Comparison of ENCODE assay signal across 8 cellular contexts in the genomic region with DNA sequence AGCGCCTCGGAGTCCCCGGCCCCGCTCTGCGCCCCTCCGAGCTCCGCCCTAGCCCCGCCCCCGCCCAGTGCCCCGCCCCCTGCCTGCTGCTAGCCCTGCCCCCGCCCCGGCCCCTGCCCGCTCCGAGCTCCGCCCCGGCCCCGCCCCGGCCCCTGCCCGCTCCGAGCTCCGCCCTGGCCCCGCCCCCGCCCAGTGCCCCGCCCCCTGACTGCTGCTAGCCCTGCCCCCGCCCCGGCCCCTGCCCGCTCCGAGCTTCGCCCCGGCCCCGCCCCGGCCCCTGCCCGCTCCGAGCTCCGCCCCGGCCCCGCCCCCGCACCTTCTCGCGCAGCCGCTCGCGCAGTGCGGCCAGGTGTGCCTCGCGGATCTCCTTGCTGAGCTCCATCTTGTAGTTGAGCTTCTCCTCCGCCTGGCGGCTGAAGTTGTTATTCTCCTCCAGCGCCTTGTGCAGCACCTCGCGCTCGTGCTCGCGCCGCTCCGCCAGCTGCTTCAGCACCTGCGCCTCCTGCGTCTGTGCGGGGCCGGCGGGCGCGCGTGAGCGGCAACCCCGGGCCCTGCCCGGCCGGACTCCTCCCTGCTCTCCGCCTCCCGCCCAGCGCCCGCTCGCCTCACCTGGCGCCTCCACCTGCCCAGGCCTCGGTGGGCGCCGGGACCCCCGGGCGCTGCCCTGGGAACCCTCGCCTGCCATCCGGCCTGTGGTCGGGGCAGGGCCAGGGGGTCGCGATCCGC. TPM values are rescaled to one million over a fixed set of nuclear protein-coding genes. Genes with fewer than 3 reads are reported as not detected.
DNase-seq lines count a peak whose midpoint lies in the region; ATAC-seq and TF ChIP-seq lines count a peak whose summit lies in the region.

No MANE protein-coding gene starts in this region.

- H3K4me3 Mint-ChIP-seq in CD14-positive monocyte (peak overlapping the region; percentile 72 to 79), endothelial cell (ENCODE audit: unreplicated experiment) (no peak overlapping the region), mesothelial cell of epicardium (peak overlapping the region; percentile 56)

- intact Hi-C loops in CD14-positive monocyte (cut with micrococcal nuclease) = loop anchor here (1.0 to 5.0 kb wide), 6 partner anchors 15 to 300 kb away; a partner anchor contains a TSS

- H3K4me1 Mint-ChIP-seq in CD14-positive monocyte (peaks cover 33% of the 10 kb centered on the region), endothelial cell (ENCODE audit: unreplicated experiment) (peaks cover 3% of the 10 kb centered on the region), mesothelial cell of epicardium (peaks cover 5% of the 10 kb centered on the region)

- peak; percentile 65 for ATAC-seq in GM19372 (IDR thresholded peaks at IDR 0.05; ENCODE audit: low read depth, unreplicated experiment)
- ATAC-seq in HG03520 (IDR thresholded peaks at IDR 0.05; ENCODE audit: unreplicated experiment) = peak; percentile 67

- TF ChIP-seq CTCF in CD14-positive monocyte (IDR thresholded peaks at IDR 0.05) = peak; percentile 52
- TF ChIP-seq CTCF in endothelial cell (IDR thresholded peaks at IDR 0.05; ENCODE audit: unreplicated experiment) = peak; percentile 51
- TF ChIP-seq CTCF in mesothelial cell of epicardium (IDR thresholded peaks at IDR 0.05; ENCODE audit: unreplicated experiment) = peak; percentile 67

- H3K9me3 Mint-ChIP-seq in CD14-positive monocyte (no peaks in the 10 kb centered on the region), endothelial cell (ENCODE audit: unreplicated experiment) (no peaks in the 10 kb centered on the region), mesothelial cell of epicardium (no peaks in the 10 kb centered on the region)

- DNase-seq in CD14-positive monocyte (ENCODE audit: low spot score) (peak; percentile 84), NK-92 (lab: John Stamatoyannopoulos, UW; ENCODE audit: unreplicated experiment) (peak; percentile 93), endothelial cell (ENCODE audit: low spot score) (peak; percentile 88), mesothelial cell of epicardium (ENCODE audit: low spot score in 2 of 2, unreplicated experiment in 2 of 2) (peak; percentile 88 to 95)
- DNase-seq in activated CD8-positive, alpha-beta memory T cell treated with anti-CD3 and anti-CD28 coated beads, Interleukin-2, amount 50 U/mL, for 1 hour (ENCODE audit: extremely low read depth) = peak; percentile 93
- peak; percentile 95 to 98 for DNase-seq in stimulated activated CD8-positive, alpha-beta memory T cell treated with anti-CD3 and anti-CD28 coated beads, Interleukin-2, amount 100 ng/mL, for 48 hours (ENCODE audit: low read depth in 2 of 2)

- H3K27ac Mint-ChIP-seq in CD14-positive monocyte (peak overlapping the region in 5 of 7 donors; percentile 33 to 79 (median 63)), endothelial cell (ENCODE audit: unreplicated experiment) (no peak overlapping the region), mesothelial cell of epicardium (no peak overlapping the region)

- H3K36me3 Mint-ChIP-seq in CD14-positive monocyte = peaks cover 3 to 5% of the 10 kb centered on the region in 2 donors
- peaks cover 4% of the 10 kb centered on the region for H3K36me3 Mint-ChIP-seq in endothelial cell (ENCODE audit: low read depth, unreplicated experiment)
- H3K36me3 Mint-ChIP-seq in mesothelial cell of epicardium = no peaks in the 10 kb centered on the region

- peaks cover 6 to 18% (median 7%) of the 10 kb centered on the region in 3 donors for H3K27me3 Mint-ChIP-seq in CD14-positive monocyte (ENCODE audit: low read depth in 3 of 3)
- H3K27me3 Mint-ChIP-seq in endothelial cell (ENCODE audit: unreplicated experiment) = peaks cover 9% of the 10 kb centered on the region
- no peaks in the 10 kb centered on the region for H3K27me3 Mint-ChIP-seq in mesothelial cell of epicardium (ENCODE audit: low read depth)

RNA-seq across cellular contexts. Expression of a gene that starts 11.3 kb away (rescaled TPM):
- under 1 TPM; 0.10 to 0.15 TPM for polyA plus RNA-seq in CD14-positive monocyte
- total RNA-seq in endothelial cell (ENCODE audit: unreplicated experiment) = 12.8 TPM
- 29.9 to 34.1 TPM (median 32.1 TPM) in 3 replicates for total RNA-seq in mesothelial cell of epicardium

RNA-seq across cellular contexts. Expression of a gene that starts 15.1 kb away (rescaled TPM):
- 1 to 10 TPM; 2.7 to 3.8 TPM for polyA plus RNA-seq in CD14-positive monocyte
- total RNA-seq in endothelial cell (ENCODE audit: unreplicated experiment) (11.2 TPM), mesothelial cell of epicardium (16.1 to 17.2 TPM (median 17.0 TPM) in 3 replicates)

RNA-seq across cellular contexts. Expression of a gene that starts 16.2 kb away (rescaled TPM):
- polyA plus RNA-seq in CD14-positive monocyte = 1 to 10 TPM; 1.0 to 4.8 TPM
- 20.2 TPM for total RNA-seq in endothelial cell (ENCODE audit: unreplicated experiment)
- 38.7 to 45.2 TPM (median 42.2 TPM) in 3 replicates for total RNA-seq in mesothelial cell of epicardium

RNA-seq across cellular contexts. Expression of a gene that starts 54.5 kb away (rescaled TPM):
- polyA plus RNA-seq in CD14-positive monocyte = not detected
- total RNA-seq in endothelial cell (ENCODE audit: unreplicated experiment) = not detected
- 1.6 TPM in 1 of 3 replicates, not detected in the others for total RNA-seq in mesothelial cell of epicardium

Comparison
In these comparisons a context has a peak if more than half of its experiments do, and no peak if none do; other contexts are left out.
1. Peak in every context shown above with its lines: DNase-seq and ATAC-seq.
2. H3K27ac Mint-ChIP-seq: peak in CD14-positive monocyte (5 of 7); none in endothelial cell (single experiment) and mesothelial cell of epicardium (single experiment).